In genomic region chr11:37999171-37999570, GRCh38 we compare ENCODE assay signal across 19 cellular contexts.
A peak's percentile ranks its signal among the peaks of the same experiment; 100 is the strongest.
DNase-seq lines count a peak whose midpoint lies in the region; ATAC-seq, FAIRE-seq and TF ChIP-seq lines count a peak whose summit lies in the region.
"Had no signal": no experiment of that assay in that cellular context is flagged by ENCODE, and none has a peak within 500 bp of the region (broad histone marks: within the 10 kb centered on the region; RNA-seq: fewer than 3 reads in every experiment).

No MANE protein-coding gene starts in this region.

- no peak overlapping the region for H2AK5ac ChIP-seq in IMR-90 (ENCODE audit: low read depth, low read length)

- H3K23ac ChIP-seq in IMR-90 (ENCODE audit: low read depth, low read length): no peak overlapping the region

- intact Hi-C loops in HepG2 (cut with micrococcal nuclease; ENCODE audit: unreplicated experiment): no loop called here
- intact Hi-C loops in right lobe of liver (cut with DNase I): no loop called here
- intact Hi-C loops in IMR-90 (cut with micrococcal nuclease): no loop called here
- intact Hi-C loops in lower leg skin (cut with DNase I; ENCODE audit: low total_unique reads): no loop called here

- H4K5ac ChIP-seq in IMR-90 (ENCODE audit: low read depth, low read length): no peak overlapping the region

- H3K14ac ChIP-seq in IMR-90 (replicated peaks; ENCODE audit: low read depth, low read length): no peak overlapping the region

- TF ChIP-seq RAD21 in HepG2 (CRISPR knock-in tag; IDR thresholded peaks at IDR 0.05) (no peak), IMR-90 (IDR thresholded peaks at IDR 0.05; ENCODE audit: low read length) (no peak)

- no peak overlapping the region for H3K18ac ChIP-seq in IMR-90 (ENCODE audit: low read depth, low read length)

- H2AK9ac ChIP-seq in IMR-90 (replicated peaks; ENCODE audit: low read depth, low read length, poor library complexity): no peak overlapping the region

- POLR2A ChIA-PET in HepG2 (lab: Yijun Ruan, JAX) (no interaction called here), IMR-90 (lab: Charles Lee; ENCODE audit: unreplicated experiment) (no interaction called here)

- H3K4me2 ChIP-seq in HepG2 (ENCODE audit: low read depth, low read length) (no peak overlapping the region), IMR-90 (ENCODE audit: low read depth, low read length) (no peak overlapping the region)
- H3K4me2 ChIP-seq: BLaER1 had no signal

- H3K27ac ChIP-seq in HepG2 (ENCODE audit: extremely low read length, insufficient read depth, low read length) (no peak overlapping the region), right lobe of liver (no peak overlapping the region), IMR-90 (ENCODE audit: insufficient read depth, low read length) (no peak overlapping the region)
- H3K27ac ChIP-seq: 22Rv1, BLaER1 had no signal

- H3K4me1 ChIP-seq in HepG2 (ENCODE audit: insufficient read depth, low read length) (no peaks in the 10 kb centered on the region), right lobe of liver (no peaks in the 10 kb centered on the region), IMR-90 (ENCODE audit: control insufficient read depth, insufficient read depth, low read length) (no peaks in the 10 kb centered on the region)
- H3K4me1 ChIP-seq: BE2C, BLaER1 had no signal

- H4K91ac ChIP-seq in IMR-90 (ENCODE audit: insufficient read depth, low read depth, low read length): no peak overlapping the region

- no peak overlapping the region for H3K4ac ChIP-seq in IMR-90 (ENCODE audit: low read depth, low read length)

- no peak overlapping the region for H2BK15ac ChIP-seq in IMR-90 (ENCODE audit: low read depth, low read length)

- DNase-seq in HepG2 (ENCODE audit: low spot score) (no peak), right lobe of liver (no peak), IMR-90 (no peak), lower leg skin (ENCODE audit: low spot score in 2 of 2) (no peak), NCI-H1092 treated with DMSO at 0.1 percent for 48 hours (lab: John Stamatoyannopoulos, UW) (no peak)
- DNase-seq: ACHN; BE2C; C1 segment of cervical spinal cord; CD4-positive, alpha-beta memory T cell; CD4-positive, CD25-positive, alpha-beta regulatory T cell; CD8-positive, alpha-beta memory T cell; COR-L47; DMS79 treated with DMSO at 0.1 percent for 48 hours; GF-D8 had no signal

- no peak overlapping the region for H2BK120ac ChIP-seq in IMR-90 (ENCODE audit: low read depth, low read length)

- dilution Hi-C loops in IMR-90 (cut with HindIII; ENCODE audit: low sequenced_read_pairs, unreplicated experiment): no loop called here

- in situ Hi-C loops in HepG2 (cut with HindIII; ENCODE audit: extremely low pct_ligation_motif_present, low pct_unique_long_range_greater_than_20kb) (no loop called here), IMR-90 (cut with MboI; ENCODE audit: low sequenced_read_pairs) (no loop called here)

- no peak for FAIRE-seq in HepG2 (lab: Jason Lieb, UNC)
- FAIRE-seq: G401.6, GM12891, GM19239 had no signal

- 0% methylated on average over 3 of the region's 3 CpGs for WGBS in HepG2 (ENCODE audit: low lambda C conversion rate)
- 28% methylated on average over 3 of the region's 3 CpGs for WGBS in right lobe of liver (ENCODE audit: insufficient coverage, low coverage, low lambda C conversion rate, missing lambda C conversion rate)
- no CpG with 5 or more reads among the region's 3 CpGs for WGBS in IMR-90 (ENCODE audit: extremely low coverage in 2 of 2, insufficient read length in 1 of 2), 2 experiments
- WGBS in lower leg skin, 2 donors: 78 to 81% methylated on average over 3 of the region's 3 CpGs

- no peaks in the 10 kb centered on the region for H3K79me2 ChIP-seq in HepG2 (ENCODE audit: insufficient read depth, low read length)

- BruUV-seq in HepG2 (replicated peaks; lab: Mats Ljungman, UMichigan): no TSS peak
- BruUV-seq in IMR-90 (replicated peaks; lab: Mats Ljungman, UMichigan): no TSS peak

- TF ChIP-seq EP300 in HepG2 (IDR thresholded peaks at IDR 0.05; ENCODE audit: low read depth in 2 of 2, low read length in 2 of 2) (no peak), HepG2 (CRISPR knock-in tag; IDR thresholded peaks at IDR 0.05; ENCODE audit: borderline replicate concordance) (no peak)

- H3K9me3 ChIP-seq in HepG2 (ENCODE audit: low read length) (peaks cover 53% of the 10 kb centered on the region), right lobe of liver (no peaks in the 10 kb centered on the region), IMR-90 (ENCODE audit: control insufficient read depth, insufficient read depth, low read length) (no peaks in the 10 kb centered on the region)
- H3K9me3 ChIP-seq: BE2C had no signal

- H3K36me3 ChIP-seq in HepG2 (replicated peaks in 1 of 2; ENCODE audit: control insufficient read depth in 1 of 2, insufficient read depth in 2 of 2, low read length in 2 of 2) (no peaks in the 10 kb centered on the region), right lobe of liver (no peaks in the 10 kb centered on the region), IMR-90 (ENCODE audit: control insufficient read depth, insufficient read depth, low read length) (no peaks in the 10 kb centered on the region)
- H3K36me3 ChIP-seq: BE2C, BLaER1 had no signal

- H3K9ac ChIP-seq in HepG2 (ENCODE audit: insufficient read depth, low read depth, low read length) (no peak overlapping the region), IMR-90 (ENCODE audit: low read depth, low read length) (no peak overlapping the region)
- H3K9ac ChIP-seq: BLaER1 had no signal

- no peak overlapping the region for H2AFZ ChIP-seq in HepG2 (ENCODE audit: low read length)
- H2AFZ ChIP-seq in IMR-90 (replicated peaks; ENCODE audit: low read length, poor library complexity): no peak overlapping the region

- H4K20me1 ChIP-seq in HepG2 (ENCODE audit: insufficient read depth, low read length) (no peaks in the 10 kb centered on the region), IMR-90 (ENCODE audit: insufficient read depth, low read length) (no peaks in the 10 kb centered on the region)
- H4K20me1 ChIP-seq: BLaER1 had no signal

- CTCF ChIA-PET in HepG2 (lab: Yijun Ruan, JAX; ENCODE audit: low intra/inter-chr PET ratio, low total read pairs): no interaction called here
- CTCF ChIA-PET in IMR-90 (lab: Yijun Ruan, JAX): no interaction called here

- H3K79me1 ChIP-seq in IMR-90 (ENCODE audit: low read depth in 1 of 2, low read length in 2 of 2): no peaks in the 10 kb centered on the region

- H3K9me1 ChIP-seq in IMR-90 (ENCODE audit: insufficient read depth, low read length): no peaks in the 10 kb centered on the region

- no peak for TF ChIP-seq POLR2A in HepG2 (IDR thresholded peaks at IDR 0.05; ENCODE audit: insufficient read depth in 1 of 2, low read depth in 2 of 2, low read length in 2 of 2)
- TF ChIP-seq POLR2A in right lobe of liver (IDR thresholded peaks at IDR 0.05): no peak
- TF ChIP-seq POLR2A in IMR-90 (IDR thresholded peaks at IDR 0.05; ENCODE audit: low read depth, low read length): no peak
- TF ChIP-seq POLR2A in lower leg skin (IDR thresholded peaks at IDR 0.05): no peak

- no peak overlapping the region for H3K56ac ChIP-seq in IMR-90 (ENCODE audit: extremely low read depth, insufficient read depth, low read length)

- H3K27me3 ChIP-seq in HepG2 (ENCODE audit: control insufficient read depth in 1 of 2, insufficient read depth in 2 of 2, low read length in 2 of 2) (no peaks in the 10 kb centered on the region), right lobe of liver (no peaks in the 10 kb centered on the region), IMR-90 (ENCODE audit: control insufficient read depth, insufficient read depth, low read length) (no peaks in the 10 kb centered on the region)
- H3K27me3 ChIP-seq: BE2C, BLaER1 had no signal

- no peak overlapping the region for H3K4me3 ChIP-seq in HepG2 (replicated peaks in 1 of 3; ENCODE audit: insufficient read depth in 1 of 3, low read depth in 2 of 3, low read length in 3 of 3)
- H3K4me3 ChIP-seq in right lobe of liver: no peak overlapping the region
- H3K4me3 ChIP-seq in IMR-90 (ENCODE audit: insufficient read depth, low read depth, low read length): no peak overlapping the region
- no peak overlapping the region for H3K4me3 ChIP-seq in lower leg skin (ENCODE audit: low read depth, poor library complexity, severe bottlenecking)
- H3K4me3 ChIP-seq: BLaER1 had no signal

- no peak overlapping the region for H4K8ac ChIP-seq in IMR-90 (ENCODE audit: low read depth in 2 of 2, low read length in 2 of 2)

- H2BK5ac ChIP-seq in IMR-90 (ENCODE audit: low read depth, low read length, poor library complexity, severe bottlenecking): no peak overlapping the region

- H2BK20ac ChIP-seq in IMR-90 (ENCODE audit: low read depth, low read length): no peak overlapping the region

- TF ChIP-seq CTCF in HepG2 (CRISPR knock-in tag; IDR thresholded peaks at IDR 0.05) (no peak), right lobe of liver (IDR thresholded peaks at IDR 0.05) (no peak), IMR-90 (conservative IDR thresholded peaks at IDR 0.05; ENCODE audit: low read depth, low read length) (no peak), lower leg skin (IDR thresholded peaks at IDR 0.05) (no peak)

- ATAC-seq in HepG2: no peak
- ATAC-seq in right lobe of liver: no peak
- no peak for ATAC-seq in IMR-90 (ENCODE audit: low read depth)

TF ChIP-seq in HepG2, 621 proteins besides CTCF, POLR2A, EP300 and RAD21 (continues in another document):
- 0 out of 2 replicates have a peak, but pooled peaks have one; percentile 47 for TF ChIP-seq MAFF (IDR thresholded peaks at IDR 0.05; ENCODE audit: low read depth, low read length)
- TF ChIP-seq SALL2 (CRISPR knock-in tag; IDR thresholded peaks at IDR 0.05): no peak
- TF ChIP-seq ZNF431 (CRISPR knock-in tag; IDR thresholded peaks at IDR 0.05; ENCODE audit: borderline replicate concordance, low read depth): no peak
- no peak for TF ChIP-seq MEF2D (CRISPR knock-in tag; IDR thresholded peaks at IDR 0.05)
- no peak for TF ChIP-seq SAP130 (CRISPR knock-in tag; IDR thresholded peaks at IDR 0.05; ENCODE audit: low read depth)

TF ChIP-seq in IMR-90, 13 proteins besides CTCF, POLR2A, EP300 and RAD21:
- TF ChIP-seq MAFK (IDR thresholded peaks at IDR 0.05; ENCODE audit: low read depth, low read length): peak; percentile 46; the same call in 1 of the 2 replicates
- TF ChIP-seq NFE2L2 (IDR thresholded peaks at IDR 0.05; ENCODE audit: low read depth, low read length): no peak
- no peak for TF ChIP-seq BHLHE40 (IDR thresholded peaks at IDR 0.05; ENCODE audit: low read depth, low read length)
